In genomic region chr7:21542891-21543527, GRCh38 we compare ENCODE assay signal across 8 cellular contexts. TPM values are rescaled to one million over a fixed set of nuclear protein-coding genes. Genes with fewer than 3 reads are reported as not detected.
DNase-seq lines count a peak whose midpoint lies in the region; ATAC-seq and TF ChIP-seq lines count a peak whose summit lies in the region.

TSS of gene DNAH11 (plus strand) at chr7:21543039. CDS start at chr7:21543246, 207 bp downstream.

- peak; percentile 94 for ATAC-seq in activated CD4-positive, alpha-beta T cell treated with anti-CD3 and anti-CD28 coated beads for 36 hours
- peak; percentile 71 for ATAC-seq in HG03439 (IDR thresholded peaks at IDR 0.05; ENCODE audit: unreplicated experiment)
- ATAC-seq in activated CD8-positive, alpha-beta T cell treated with anti-CD3 and anti-CD28 coated beads, Interleukin-2, amount 10 ng/mL, durations not matched to agents 7 days and 5 days = peak; percentile 94
- peak; percentile 91 for ATAC-seq in Right ventricle myocardium superior (ENCODE audit: poor library complexity)
- ATAC-seq in GM18517 (IDR thresholded peaks at IDR 0.05; ENCODE audit: unreplicated experiment) = no peak

- POLR2A ChIA-PET in activated CD4-positive, alpha-beta T cell treated with anti-CD3 and anti-CD28 coated beads for 36 hours (lab: Charles Lee) = no interaction called here
- POLR2A ChIA-PET in activated CD8-positive, alpha-beta T cell treated with anti-CD3 and anti-CD28 coated beads, Interleukin-2, amount 10 ng/mL, durations not matched to agents 7 days and 5 days (lab: Charles Lee) = no interaction called here

- intact Hi-C loops in activated CD4-positive, alpha-beta T cell treated with anti-CD3 and anti-CD28 coated beads for 36 hours (cut with DNase I, micrococcal nuclease) = loop anchor here (5.0 to 10.0 kb wide), 3 partner anchors 462 to 1211 kb away; partner anchors contain the start of gene ITGB8 (in 1 of the 2)
- intact Hi-C loops in Right ventricle myocardium superior (cut with DNase I) = no loop called here

- peak; percentile 61 for DNase-seq in activated CD4-positive, alpha-beta T cell treated with anti-CD3 and anti-CD28 coated beads for 36 hours
- DNase-seq in activated CD4-positive, alpha-beta T cell treated with anti-CD3 and anti-CD28 coated beads, Interleukin-2, amount 50 U/mL, for 1 hour = no peak
- DNase-seq in activated CD8-positive, alpha-beta T cell treated with anti-CD3 and anti-CD28 coated beads, Interleukin-2, amount 10 ng/mL, durations not matched to agents 7 days and 5 days = peak; percentile 40
- DNase-seq in Right ventricle myocardium superior (peak; percentile 51), progenitor cell of endocrine pancreas (ENCODE audit: low spot score, unreplicated experiment) (peak; percentile 47), HCEC 1CT (no peak)

- no peaks in the 10 kb centered on the region for H3K36me3 Mint-ChIP-seq in activated CD4-positive, alpha-beta T cell treated with anti-CD3 and anti-CD28 coated beads for 36 hours (ENCODE audit: low read depth)
- H3K36me3 Mint-ChIP-seq in activated CD8-positive, alpha-beta T cell treated with anti-CD3 and anti-CD28 coated beads, Interleukin-2, amount 10 ng/mL, durations not matched to agents 7 days and 5 days (ENCODE audit: low read depth) = peaks cover 3% of the 10 kb centered on the region
- H3K36me3 Mint-ChIP-seq in progenitor cell of endocrine pancreas (ENCODE audit: insufficient read depth) = no peaks in the 10 kb centered on the region

- peak; percentile 35 for TF ChIP-seq CTCF in progenitor cell of endocrine pancreas (IDR thresholded peaks at IDR 0.05; ENCODE audit: unreplicated experiment)

- H3K4me1 Mint-ChIP-seq in activated CD4-positive, alpha-beta T cell treated with anti-CD3 and anti-CD28 coated beads for 36 hours = peaks cover 6% of the 10 kb centered on the region
- H3K4me1 Mint-ChIP-seq in activated CD8-positive, alpha-beta T cell treated with anti-CD3 and anti-CD28 coated beads, Interleukin-2, amount 10 ng/mL, durations not matched to agents 7 days and 5 days (ENCODE audit: low read depth) = peaks cover 11% of the 10 kb centered on the region
- H3K4me1 Mint-ChIP-seq in progenitor cell of endocrine pancreas (ENCODE audit: low read depth) = peaks cover 3% of the 10 kb centered on the region

- no peaks in the 10 kb centered on the region for H3K9me3 Mint-ChIP-seq in activated CD4-positive, alpha-beta T cell treated with anti-CD3 and anti-CD28 coated beads for 36 hours (ENCODE audit: low read depth)
- no peaks in the 10 kb centered on the region for H3K9me3 Mint-ChIP-seq in activated CD8-positive, alpha-beta T cell treated with anti-CD3 and anti-CD28 coated beads, Interleukin-2, amount 10 ng/mL, durations not matched to agents 7 days and 5 days (ENCODE audit: insufficient read depth)
- no peaks in the 10 kb centered on the region for H3K9me3 Mint-ChIP-seq in progenitor cell of endocrine pancreas (ENCODE audit: low read depth)

- CTCF ChIA-PET in activated CD4-positive, alpha-beta T cell treated with anti-CD3 and anti-CD28 coated beads for 36 hours (lab: Charles Lee) = no interaction called here
- CTCF ChIA-PET in activated CD8-positive, alpha-beta T cell treated with anti-CD3 and anti-CD28 coated beads, Interleukin-2, amount 10 ng/mL, durations not matched to agents 7 days and 5 days (lab: Charles Lee) = no interaction called here

- H3K27ac Mint-ChIP-seq in activated CD4-positive, alpha-beta T cell treated with anti-CD3 and anti-CD28 coated beads for 36 hours = peak within 1 kb of the TSS; percentile 39
- H3K27ac Mint-ChIP-seq in activated CD8-positive, alpha-beta T cell treated with anti-CD3 and anti-CD28 coated beads, Interleukin-2, amount 10 ng/mL, durations not matched to agents 7 days and 5 days = no peak within 1 kb of the TSS
- no peak within 1 kb of the TSS for H3K27ac Mint-ChIP-seq in progenitor cell of endocrine pancreas

- peaks cover 50% of the 10 kb centered on the region for H3K27me3 Mint-ChIP-seq in activated CD4-positive, alpha-beta T cell treated with anti-CD3 and anti-CD28 coated beads for 36 hours
- H3K27me3 Mint-ChIP-seq in activated CD8-positive, alpha-beta T cell treated with anti-CD3 and anti-CD28 coated beads, Interleukin-2, amount 10 ng/mL, durations not matched to agents 7 days and 5 days (ENCODE audit: low read depth) = peaks cover 59% of the 10 kb centered on the region
- peaks cover 79% of the 10 kb centered on the region for H3K27me3 Mint-ChIP-seq in progenitor cell of endocrine pancreas

- peak within 1 kb of the TSS; percentile 76 for H3K4me3 Mint-ChIP-seq in activated CD4-positive, alpha-beta T cell treated with anti-CD3 and anti-CD28 coated beads for 36 hours
- H3K4me3 Mint-ChIP-seq in activated CD8-positive, alpha-beta T cell treated with anti-CD3 and anti-CD28 coated beads, Interleukin-2, amount 10 ng/mL, durations not matched to agents 7 days and 5 days = peak within 1 kb of the TSS; percentile 69
- peak within 1 kb of the TSS; percentile 72 for H3K4me3 Mint-ChIP-seq in progenitor cell of endocrine pancreas (ENCODE audit: low read depth)

RNA-seq across cellular contexts. Expression of gene DNAH11, which starts in this region (rescaled TPM):
- total RNA-seq in activated CD4-positive, alpha-beta T cell treated with anti-CD3 and anti-CD28 coated beads for 36 hours = 1 to 10 TPM; 4.2 to 4.3 TPM
- total RNA-seq in activated CD8-positive, alpha-beta T cell treated with anti-CD3 and anti-CD28 coated beads, Interleukin-2, amount 10 ng/mL, durations not matched to agents 7 days and 5 days = 1 to 10 TPM in 1 of 2 experiments, under 1 TPM in 1; 0.91 to 2.3 TPM
- total RNA-seq in Right ventricle myocardium superior (0.03 TPM), progenitor cell of endocrine pancreas (1.0 and 1.6 TPM in 2 replicates)

Comparison
In these comparisons a context has a peak if more than half of its experiments do, and no peak if none do; other contexts are left out.
1. DNase-seq: peak in activated CD4-positive, alpha-beta T cell treated with anti-CD3 and anti-CD28 coated beads for 36 hours (single experiment), activated CD8-positive, alpha-beta T cell treated with anti-CD3 and anti-CD28 coated beads, Interleukin-2, amount 10 ng/mL, durations not matched to agents 7 days and 5 days (single experiment) and progenitor cell of endocrine pancreas (single experiment); none in activated CD4-positive, alpha-beta T cell treated with anti-CD3 and anti-CD28 coated beads, Interleukin-2, amount 50 U/mL, for 1 hour (single experiment) and HCEC 1CT (single experiment).
2. Peak in DNase-seq and ATAC-seq in Right ventricle myocardium superior; RNA of the gene not detected or under 1 TPM.
3. Peak in every context shown above with its lines, with median percentiles within 50 percentile points of each other: H3K4me3 Mint-ChIP-seq.